1 cellular context compared by ENCODE assay signal in genomic region chr2:35365859-35366258, GRCh38.
TF ChIP-seq lines count a peak whose summit lies in the region.

No MANE protein-coding gene starts in this region.

TF ChIP-seq in SK-N-SH, 30 proteins besides CTCF, POLR2A, EP300 and RAD21 (continued from another document):
- TF ChIP-seq IRF3 (IDR thresholded peaks at IDR 0.05; ENCODE audit: low read depth, low read length) (no peak), TEAD4 (IDR thresholded peaks at IDR 0.05; ENCODE audit: borderline replicate concordance, insufficient read depth) (no peak), MAX (IDR thresholded peaks at IDR 0.05; ENCODE audit: low read depth) (no peak), CHD2 (IDR thresholded peaks at IDR 0.05; ENCODE audit: low read length, partially characterized antibody) (no peak), RXRA (IDR thresholded peaks at IDR 0.05; ENCODE audit: borderline replicate concordance, low read depth) (no peak), ELF1 (IDR thresholded peaks at IDR 0.05) (no peak), JUND (IDR thresholded peaks at IDR 0.05) (no peak), MXI1 (IDR thresholded peaks at IDR 0.05; ENCODE audit: low read depth, low read length) (no peak)
TF ChIP-seq in SK-N-SH: peak in this region for 0.
